Comparison of ENCODE assay signal across 1 cellular context in genomic region chr1:109298666-109299086, GRCh38.
TF ChIP-seq lines count a peak whose summit lies in the region.

No MANE protein-coding gene starts in this region.

TF ChIP-seq in HEK293, 187 proteins besides CTCF, POLR2A, EP300 and RAD21 (continued from another document):
- TF ChIP-seq, protein P1, sequence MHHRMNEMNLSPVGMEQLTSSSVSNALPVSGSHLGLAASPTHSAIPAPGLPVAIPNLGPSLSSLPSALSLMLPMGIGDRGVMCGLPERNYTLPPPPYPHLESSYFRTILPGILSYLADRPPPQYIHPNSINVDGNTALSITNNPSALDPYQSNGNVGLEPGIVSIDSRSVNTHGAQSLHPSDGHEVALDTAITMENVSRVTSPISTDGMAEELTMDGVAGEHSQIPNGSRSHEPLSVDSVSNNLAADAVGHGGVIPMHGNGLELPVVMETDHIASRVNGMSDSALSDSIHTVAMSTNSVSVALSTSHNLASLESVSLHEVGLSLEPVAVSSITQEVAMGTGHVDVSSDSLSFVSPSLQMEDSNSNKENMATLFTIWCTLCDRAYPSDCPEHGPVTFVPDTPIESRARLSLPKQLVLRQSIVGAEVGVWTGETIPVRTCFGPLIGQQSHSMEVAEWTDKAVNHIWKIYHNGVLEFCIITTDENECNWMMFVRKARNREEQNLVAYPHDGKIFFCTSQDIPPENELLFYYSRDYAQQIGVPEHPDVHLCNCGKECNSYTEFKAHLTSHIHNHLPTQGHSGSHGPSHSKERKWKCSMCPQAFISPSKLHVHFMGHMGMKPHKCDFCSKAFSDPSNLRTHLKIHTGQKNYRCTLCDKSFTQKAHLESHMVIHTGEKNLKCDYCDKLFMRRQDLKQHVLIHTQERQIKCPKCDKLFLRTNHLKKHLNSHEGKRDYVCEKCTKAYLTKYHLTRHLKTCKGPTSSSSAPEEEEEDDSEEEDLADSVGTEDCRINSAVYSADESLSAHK (tag by site-specific recombination; IDR thresholded peaks at IDR 0.05), result no peak
- TF ChIP-seq ZNF629 (tag by site-specific recombination; IDR thresholded peaks at IDR 0.05), result peak; percentile 22; the same call in 1 of the 2 replicates
- peak; percentile 50 for TF ChIP-seq ZBTB20 (tag by site-specific recombination; IDR thresholded peaks at IDR 0.05)
- 0 out of 2 replicates have a peak, but pooled peaks have one; percentile 15 for TF ChIP-seq ZBTB17 (tag by site-specific recombination; IDR thresholded peaks at IDR 0.05)
